ENCODE assay signal across 10 cellular contexts in the genomic region with DNA sequence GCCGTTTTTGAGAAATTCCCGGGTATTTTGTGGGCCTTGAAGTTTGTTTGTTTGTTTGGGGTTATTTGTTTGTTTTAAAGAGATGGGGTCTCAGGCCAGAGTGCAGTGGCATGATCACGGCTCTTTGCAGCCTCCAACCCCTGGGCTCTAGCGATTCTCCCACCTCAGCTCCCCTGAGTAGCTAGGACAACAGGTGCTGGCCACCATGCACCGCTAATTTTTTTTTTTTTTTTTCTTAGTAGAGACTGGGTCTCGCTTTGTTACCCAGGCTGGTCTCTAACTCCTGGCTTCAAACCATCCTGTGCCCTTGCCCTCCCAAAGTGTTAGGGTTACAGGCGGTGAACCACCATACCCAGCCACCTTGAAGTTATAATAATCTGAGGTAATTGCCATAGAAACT. TPM values are rescaled to one million over a fixed set of nuclear protein-coding genes. Genes with fewer than 3 reads are reported as not detected.
DNase-seq lines count a peak whose midpoint lies in the region; ATAC-seq and TF ChIP-seq lines count a peak whose summit lies in the region.
"Had no signal": no experiment of that assay in that cellular context is flagged by ENCODE, and none has a peak within 500 bp of the region (broad histone marks: within the 10 kb centered on the region; RNA-seq: fewer than 3 reads in every experiment).

No MANE protein-coding gene starts in this region.

- CTCF ChIA-PET in CD4-positive, alpha-beta T cell (lab: Charles Lee): interaction anchor here (0.7 to 1.0 kb wide), 2 partner anchors 30 to 817 kb away, joined by 3 read pairs; no protein-coding TSS in a partner anchor
- CTCF ChIA-PET in mammary epithelial cell (lab: Charles Lee; ENCODE audit: low non-redundant PET): no interaction called here

- no TSS peak for BruUV-seq in mammary epithelial cell (replicated peaks; lab: Mats Ljungman, UMichigan)

- H3K9me3 ChIP-seq in CD4-positive, alpha-beta T cell (ENCODE audit: control insufficient read depth, low read length): no peaks in the 10 kb centered on the region
- H3K9me3 ChIP-seq in Loucy (ENCODE audit: insufficient read depth, low read depth, low read length) (no peaks in the 10 kb centered on the region), mammary epithelial cell (replicated peaks; ENCODE audit: insufficient read depth, low read length) (no peaks in the 10 kb centered on the region)

- H3K4me2 ChIP-seq in Loucy (ENCODE audit: low read depth, low read length, poor library complexity, severe bottlenecking): peak overlapping the region; percentile 69
- peak overlapping the region; percentile 20 for H3K4me2 ChIP-seq in mammary epithelial cell (ENCODE audit: insufficient read depth, low read depth, low read length)

- no peaks in the 10 kb centered on the region for H3K9me2 ChIP-seq in Loucy (replicated peaks; ENCODE audit: low read depth, low read length)

- peak overlapping the region; percentile 10 for H3K27ac ChIP-seq in CD4-positive, alpha-beta T cell (ENCODE audit: low read depth, low read length)
- H3K27ac ChIP-seq in mammary epithelial cell (ENCODE audit: insufficient read depth, low read depth, low read length): no peak overlapping the region

- H3K36me3 ChIP-seq in Loucy (ENCODE audit: insufficient read depth, low read length) (peaks cover 46% of the 10 kb centered on the region), mammary epithelial cell (ENCODE audit: insufficient read depth, low read length) (peaks cover 39% of the 10 kb centered on the region)

- H2AFZ ChIP-seq in Loucy (ENCODE audit: low read length) (no peak overlapping the region), mammary epithelial cell (ENCODE audit: low read depth, low read length) (no peak overlapping the region)

- dilution Hi-C loops in mammary epithelial cell (cut with HindIII; ENCODE audit: low sequenced_read_pairs): loop anchor here (5.0 kb wide), 1 partner anchor 96 kb away; no protein-coding TSS in a partner anchor

- peak overlapping the region; percentile 93 for H3K4me3 ChIP-seq in Loucy (ENCODE audit: low read length, poor library complexity, severe bottlenecking)
- no peak overlapping the region for H3K4me3 ChIP-seq in mammary epithelial cell (replicated peaks in 1 of 3; ENCODE audit: insufficient read depth in 1 of 3, low read depth in 2 of 3, low read length in 3 of 3)

- H3K4me3 Mint-ChIP-seq in CD4-positive, alpha-beta T cell: peak overlapping the region; percentile 87
- peak overlapping the region; percentile 59 to 85 (median 80) for H3K4me3 Mint-ChIP-seq in nephron

- no peak for ATAC-seq in CD4-positive, alpha-beta T cell (ENCODE audit: poor library complexity)
- ATAC-seq in HG02870 (IDR thresholded peaks at IDR 0.05; ENCODE audit: unreplicated experiment) (no peak), HG03280 (IDR thresholded peaks at IDR 0.05; ENCODE audit: unreplicated experiment) (no peak)

- peak overlapping the region; percentile 98 for H3K9ac ChIP-seq in Loucy (ENCODE audit: low read depth, low read length, poor library complexity, severe bottlenecking)
- H3K9ac ChIP-seq in mammary epithelial cell (ENCODE audit: insufficient read depth, low read length): no peak overlapping the region

- no peak for DNase-seq in CD4-positive, alpha-beta T cell
- DNase-seq in mammary epithelial cell (no peak), NCI-H526 (lab: John Stamatoyannopoulos, UW) (no peak)
- DNase-seq in activated CD8-positive, alpha-beta memory T cell treated with anti-CD3 and anti-CD28 coated beads, Interleukin-2, amount 50 U/mL, for 4 hours: no peak
- DNase-seq: NCI-H510A treated with DMSO at 0.1 percent for 48 hours had no signal

- H3F3A ChIP-seq in Loucy (ENCODE audit: low read depth): no peaks in the 10 kb centered on the region

- in situ Hi-C loops in mammary epithelial cell (cut with MboI; ENCODE audit: low sequenced_read_pairs in 2 of 2): no loop called here

- peak overlapping the region; percentile 100 for H3K27ac Mint-ChIP-seq in CD4-positive, alpha-beta T cell
- H3K27ac Mint-ChIP-seq in nephron: peak overlapping the region; percentile 25 to 63 (median 62)

- no peaks in the 10 kb centered on the region for H3K27me3 Mint-ChIP-seq in CD4-positive, alpha-beta T cell
- H3K27me3 Mint-ChIP-seq in nephron (ENCODE audit: low read depth): no peaks in the 10 kb centered on the region

- H3K79me2 ChIP-seq in Loucy (ENCODE audit: insufficient read depth, low read length) (peaks cover 66% of the 10 kb centered on the region), mammary epithelial cell (ENCODE audit: insufficient read depth, low read length) (peaks cover 69% of the 10 kb centered on the region)

- TF ChIP-seq CTCF in CD4-positive, alpha-beta T cell (IDR thresholded peaks at IDR 0.05): no peak
- no peak for TF ChIP-seq CTCF in Loucy (conservative IDR thresholded peaks at IDR 0.05; ENCODE audit: low read length)
- TF ChIP-seq CTCF in mammary epithelial cell (conservative IDR thresholded peaks at IDR 0.05 in 1 of 2, IDR thresholded peaks at IDR 0.05 in 1 of 2; ENCODE audit: extremely low read depth in 1 of 2, insufficient read depth in 1 of 2, low read depth in 1 of 2, low read length in 2 of 2): no peak
- TF ChIP-seq CTCF in nephron (IDR thresholded peaks at IDR 0.05; ENCODE audit: unreplicated experiment in 3 of 3): no peak

- POLR2A ChIA-PET in CD4-positive, alpha-beta T cell (lab: Charles Lee): interaction anchor here (1.1 to 3.7 kb wide), 5 partner anchors 10 to 355 kb away, joined by 3 to 89 read pairs (median 35); partner anchors contain the start of genes ILF2, RPS27 and SNAPIN

- H3K4me1 ChIP-seq in Loucy (ENCODE audit: insufficient read depth, low read length, poor library complexity, severe bottlenecking) (peaks cover 33% of the 10 kb centered on the region), mammary epithelial cell (ENCODE audit: insufficient read depth, low read length) (peaks cover 9% of the 10 kb centered on the region)

- intact Hi-C loops in CD4-positive, alpha-beta T cell (cut with DNase I, micrococcal nuclease): loop anchor here (2.0 kb wide), 3 partner anchors 13 to 91 kb away; partner anchors contain the start of gene ILF2 (in 2 of the 2)
- intact Hi-C loops in mammary epithelial cell (cut with micrococcal nuclease): loop anchor here (2.0 kb wide), 1 partner anchor 19 kb away; the partner anchor contains the start of gene S100A14

- no peaks in the 10 kb centered on the region for H3K9me3 Mint-ChIP-seq in CD4-positive, alpha-beta T cell
- no peaks in the 10 kb centered on the region for H3K9me3 Mint-ChIP-seq in nephron

- H3K36me3 Mint-ChIP-seq in CD4-positive, alpha-beta T cell (ENCODE audit: low read depth): peaks cover 67% of the 10 kb centered on the region
- peaks cover 54% of the 10 kb centered on the region for H3K36me3 Mint-ChIP-seq in nephron (ENCODE audit: low read depth)

- 96% methylated on average over 7 of the region's 7 CpGs for WGBS in mammary epithelial cell (ENCODE audit: low coverage, missing lambda C conversion rate)

- H3K4me1 Mint-ChIP-seq in CD4-positive, alpha-beta T cell (ENCODE audit: low read depth): peaks cover 53% of the 10 kb centered on the region
- peaks cover 44% of the 10 kb centered on the region for H3K4me1 Mint-ChIP-seq in nephron

- peaks cover 50% of the 10 kb centered on the region for H4K20me1 ChIP-seq in Loucy (ENCODE audit: insufficient read depth, low read length, poor library complexity, severe bottlenecking)
- H4K20me1 ChIP-seq in mammary epithelial cell (ENCODE audit: insufficient read depth, low read length): no peaks in the 10 kb centered on the region

- H3K27me3 ChIP-seq in CD4-positive, alpha-beta T cell (ENCODE audit: control insufficient read depth, insufficient read depth, low read length): no peaks in the 10 kb centered on the region
- H3K27me3 ChIP-seq in Loucy (ENCODE audit: insufficient read depth, low read length, poor library complexity, severe bottlenecking): no peaks in the 10 kb centered on the region
- H3K27me3 ChIP-seq in mammary epithelial cell (ENCODE audit: insufficient read depth, low read length): no peaks in the 10 kb centered on the region

RNA-seq across cellular contexts. Expression of gene CHTOP, which starts 2.0 kb away (rescaled TPM):
- 100 to 1,000 TPM in 1 of 2 experiments, 10 to 100 TPM in 1; 97.1 to 102 TPM for total RNA-seq in CD4-positive, alpha-beta T cell
- total RNA-seq in mammary epithelial cell: 10 to 100 TPM; 36.0 to 64.5 TPM
- polyA plus RNA-seq in mammary epithelial cell: 52.0 TPM
- polyA minus RNA-seq in mammary epithelial cell: 45.8 TPM

RNA-seq across cellular contexts. Expression of gene S100A1, which starts 7.6 kb away (rescaled TPM):
- total RNA-seq in CD4-positive, alpha-beta T cell: not detected
- total RNA-seq in mammary epithelial cell: not detected
- polyA plus RNA-seq in mammary epithelial cell: 0.53 TPM
- polyA minus RNA-seq in mammary epithelial cell: not detected

RNA-seq across cellular contexts. Expression of gene S100A13, which starts 8.6 kb away (rescaled TPM):
- total RNA-seq in CD4-positive, alpha-beta T cell: 1 to 10 TPM; 2.1 to 2.8 TPM
- total RNA-seq in mammary epithelial cell: 100 to 1,000 TPM in 1 of 2 donors, 10 to 100 TPM in 1; 72.0 to 213 TPM
- polyA plus RNA-seq in mammary epithelial cell: 448 TPM
- 78.6 TPM for polyA minus RNA-seq in mammary epithelial cell

RNA-seq across cellular contexts. Expression of gene S100A14, which starts 19.7 kb away (rescaled TPM):
- total RNA-seq in CD4-positive, alpha-beta T cell: not detected
- 100 to 1,000 TPM; 396 to 770 TPM for total RNA-seq in mammary epithelial cell
- polyA plus RNA-seq in mammary epithelial cell: 1,954 TPM
- 968 TPM for polyA minus RNA-seq in mammary epithelial cell
- total RNA-seq: myocyte had no signal

RNA-seq across cellular contexts. Expression of gene SNAPIN, which starts 22.6 kb away (rescaled TPM):
- 1 to 10 TPM; 7.2 to 7.3 TPM for total RNA-seq in CD4-positive, alpha-beta T cell
- 10 to 100 TPM; 33.1 to 39.8 TPM for total RNA-seq in mammary epithelial cell
- polyA plus RNA-seq in mammary epithelial cell: 40.7 TPM
- polyA minus RNA-seq in mammary epithelial cell: 18.8 TPM

Comparison
In these comparisons a context has a peak if more than half of its experiments do, and no peak if none do; other contexts are left out.
1. RNA of gene S100A13, which starts 8.6 kb away (total RNA-seq): 72.0 to 213 TPM in mammary epithelial cell; 2.1 to 2.8 TPM in CD4-positive, alpha-beta T cell; every median in the first group is over 10 times any median in the second.